In the genomic region with DNA sequence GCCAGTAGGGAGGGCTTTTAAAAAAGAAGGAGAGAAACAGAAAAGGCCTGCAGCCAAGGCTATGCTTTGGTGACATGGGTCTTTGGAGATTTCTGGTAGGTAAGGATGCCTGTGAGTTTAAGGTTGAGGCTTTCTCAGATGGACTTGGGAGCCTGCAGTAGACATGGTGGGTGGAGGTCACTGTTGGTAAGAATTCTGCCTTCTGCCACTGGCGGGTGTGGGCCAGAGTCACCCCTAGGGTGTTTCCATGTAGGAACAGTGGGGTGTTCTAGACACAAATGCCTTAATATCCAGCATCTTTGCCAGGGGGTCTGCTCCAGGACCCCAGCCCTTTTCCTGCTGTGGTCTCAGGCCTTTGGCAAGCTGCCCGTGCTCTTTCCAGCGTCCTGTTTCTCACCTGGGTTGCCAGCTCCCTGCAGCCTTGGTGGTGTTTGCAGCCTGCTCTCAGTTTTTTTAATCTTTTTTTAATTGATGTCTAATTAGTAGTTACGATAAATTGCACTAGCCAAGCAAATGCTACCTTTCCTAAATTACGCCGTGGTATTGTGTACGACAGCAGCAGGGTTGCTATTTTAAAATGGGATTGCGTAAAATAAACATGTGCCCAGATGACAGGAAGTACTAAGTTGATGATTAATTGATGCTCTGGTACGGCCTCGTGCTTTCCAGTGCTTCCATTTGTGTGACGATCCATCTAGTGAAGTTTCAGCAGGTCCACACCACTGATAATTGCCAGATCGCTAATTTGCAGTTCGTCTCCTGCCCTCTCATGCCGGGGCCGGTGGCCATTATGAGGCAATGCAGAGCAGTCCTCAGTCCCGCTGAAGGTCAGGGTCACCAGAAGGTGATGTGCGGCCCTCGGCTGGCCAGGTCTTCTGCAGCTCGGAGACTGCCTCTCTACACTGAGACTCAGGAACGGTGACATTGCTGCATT, we compare ENCODE assay signal across 10 cellular contexts. TPM values are rescaled to one million over a fixed set of nuclear protein-coding genes. Genes with fewer than 3 reads are reported as not detected.
DNase-seq lines count a peak whose midpoint lies in the region; ATAC-seq and TF ChIP-seq lines count a peak whose summit lies in the region.
"Had no signal": no experiment of that assay in that cellular context is flagged by ENCODE, and none has a peak within 500 bp of the region (broad histone marks: within the 10 kb centered on the region; RNA-seq: fewer than 3 reads in every experiment).

No MANE protein-coding gene starts in this region.

- H3K27me3 ChIP-seq in heart left ventricle: no peaks in the 10 kb centered on the region
- H3K27me3 ChIP-seq in tibial artery: no peaks in the 10 kb centered on the region

- TF ChIP-seq POLR2A in heart left ventricle (IDR thresholded peaks at IDR 0.05): no peak

- no peak overlapping the region for H3K4me3 ChIP-seq in heart left ventricle
- no peak overlapping the region for H3K4me3 ChIP-seq in tibial artery

- no peaks in the 10 kb centered on the region for H3K9me3 Mint-ChIP-seq in stimulated activated effector memory CD8-positive, alpha-beta T cell treated with anti-CD3 and anti-CD28 coated beads, Interleukin-12 subunit alpha, Interleukin-12 subunit beta, amount 100 ng/mL, for 72 hours
- H3K9me3 Mint-ChIP-seq: activated naive CD8-positive, alpha-beta T cell treated with anti-CD3 and anti-CD28 coated beads, Interleukin-2, amount 10 ng/mL, durations not matched to agents 7 days and 5 days had no signal

- H3K27ac ChIP-seq in heart left ventricle (peak overlapping the region; percentile 48 to 85 (median 82)), tibial artery (peak overlapping the region; percentile 49 to 62)

- peak; percentile 60 to 86 (median 76) for ATAC-seq in heart left ventricle
- no peak for ATAC-seq in stimulated activated effector memory CD8-positive, alpha-beta T cell treated with anti-CD3 and anti-CD28 coated beads, Interleukin-12 subunit alpha, Interleukin-12 subunit beta, amount 100 ng/mL, for 72 hours
- no peak for ATAC-seq in GM21447 (IDR thresholded peaks at IDR 0.05; ENCODE audit: unreplicated experiment)
- ATAC-seq: Panc1 had no signal

- 36 to 49% (median 42%) methylated on average over 19 to 20 of the region's 20 CpGs for WGBS in heart left ventricle, 4 donors

- H3K36me3 ChIP-seq in heart left ventricle (peaks cover 0 to 20% (median 6%) of the 10 kb centered on the region in 9 donors), tibial artery (peaks cover 3 to 16% (median 9%) of the 10 kb centered on the region in 3 donors)

- no peak overlapping the region for H3K27ac Mint-ChIP-seq in stimulated activated effector memory CD8-positive, alpha-beta T cell treated with anti-CD3 and anti-CD28 coated beads, Interleukin-12 subunit alpha, Interleukin-12 subunit beta, amount 100 ng/mL, for 72 hours
- H3K27ac Mint-ChIP-seq: activated naive CD8-positive, alpha-beta T cell treated with anti-CD3 and anti-CD28 coated beads, Interleukin-2, amount 10 ng/mL, durations not matched to agents 7 days and 5 days had no signal

- H3K9me3 ChIP-seq in heart left ventricle: no peaks in the 10 kb centered on the region
- H3K9me3 ChIP-seq in tibial artery: no peaks in the 10 kb centered on the region

- intact Hi-C loops in heart left ventricle (cut with DNase I): loop anchor here in 2 of 10 donors (2.0 to 5.0 kb wide), 2 partner anchors 57 to 126 kb away; no protein-coding TSS in a partner anchor
- intact Hi-C loops in tibial artery (cut with DNase I; ENCODE audit: low total_unique reads): no loop called here

- DNase-seq in HuH-7 (ENCODE audit: low spot score): peak; percentile 82
- DNase-seq in RPMI7951 (ENCODE audit: low read depth): peak; percentile 86
- DNase-seq in heart left ventricle: peak in 2 of 5 donors; percentile 73 to 83
- no peak for DNase-seq in tibial artery
- no peak for DNase-seq in stimulated activated effector memory CD8-positive, alpha-beta T cell treated with anti-CD3 and anti-CD28 coated beads, Interleukin-12 subunit alpha, Interleukin-12 subunit beta, amount 100 ng/mL, for 72 hours (ENCODE audit: low spot score in 2 of 2)
- no peak for DNase-seq in stimulated activated CD4-positive, alpha-beta T cell treated with anti-CD3 and anti-CD28 coated beads, Interleukin-4, amount 100 ng/mL, for 4 hours
- DNase-seq: activated naive CD8-positive, alpha-beta T cell treated with anti-CD3 and anti-CD28 coated beads, Interleukin-2, amount 10 ng/mL, durations not matched to agents 7 days and 5 days; occipital lobe had no signal

- TF ChIP-seq CTCF in heart left ventricle (IDR thresholded peaks at IDR 0.05) (no peak), tibial artery (IDR thresholded peaks at IDR 0.05) (no peak)

- H3K4me1 ChIP-seq in heart left ventricle (peaks cover 0 to 86% (median 57%) of the 10 kb centered on the region in 12 donors), tibial artery (peaks cover 0 to 64% (median 51%) of the 10 kb centered on the region in 4 donors)

- H3K36me3 Mint-ChIP-seq in stimulated activated effector memory CD8-positive, alpha-beta T cell treated with anti-CD3 and anti-CD28 coated beads, Interleukin-12 subunit alpha, Interleukin-12 subunit beta, amount 100 ng/mL, for 72 hours: peaks cover 35% of the 10 kb centered on the region

- no peak overlapping the region for H3K4me3 Mint-ChIP-seq in stimulated activated effector memory CD8-positive, alpha-beta T cell treated with anti-CD3 and anti-CD28 coated beads, Interleukin-12 subunit alpha, Interleukin-12 subunit beta, amount 100 ng/mL, for 72 hours
- H3K4me3 Mint-ChIP-seq: activated naive CD8-positive, alpha-beta T cell treated with anti-CD3 and anti-CD28 coated beads, Interleukin-2, amount 10 ng/mL, durations not matched to agents 7 days and 5 days had no signal

- peaks cover 34% of the 10 kb centered on the region for H3K4me1 Mint-ChIP-seq in stimulated activated effector memory CD8-positive, alpha-beta T cell treated with anti-CD3 and anti-CD28 coated beads, Interleukin-12 subunit alpha, Interleukin-12 subunit beta, amount 100 ng/mL, for 72 hours

RNA-seq across cellular contexts. Expression of a gene that starts 35.3 kb away (rescaled TPM):
- not detected in 2 replicates for total RNA-seq in RPMI7951 (2014; rRNA removed; shearing (Covaris generic))
- total RNA-seq in heart left ventricle: 1 to 10 TPM in 2 of 9 donors, under 1 TPM in 6, not detected in 1; 0.16 to 1.3 (median 0.53) TPM
- 1 to 10 TPM; 1.2 to 1.3 TPM for polyA plus RNA-seq in heart left ventricle

Comparison
In these comparisons a context has a peak if more than half of its experiments do, and no peak if none do; other contexts are left out.
1. DNase-seq: peak in HuH-7 (single experiment) and RPMI7951 (single experiment); none in tibial artery (0 of 2), stimulated activated effector memory CD8-positive, alpha-beta T cell treated with anti-CD3 and anti-CD28 coated beads, Interleukin-12 subunit alpha, Interleukin-12 subunit beta, amount 100 ng/mL, for 72 hours (0 of 2) and stimulated activated CD4-positive, alpha-beta T cell treated with anti-CD3 and anti-CD28 coated beads, Interleukin-4, amount 100 ng/mL, for 4 hours (0 of 2).
2. ATAC-seq: peak in heart left ventricle (4 of 4); none in stimulated activated effector memory CD8-positive, alpha-beta T cell treated with anti-CD3 and anti-CD28 coated beads, Interleukin-12 subunit alpha, Interleukin-12 subunit beta, amount 100 ng/mL, for 72 hours (single experiment) and GM21447 (single experiment).